17 cellular contexts compared by ENCODE assay signal in the genomic region with DNA sequence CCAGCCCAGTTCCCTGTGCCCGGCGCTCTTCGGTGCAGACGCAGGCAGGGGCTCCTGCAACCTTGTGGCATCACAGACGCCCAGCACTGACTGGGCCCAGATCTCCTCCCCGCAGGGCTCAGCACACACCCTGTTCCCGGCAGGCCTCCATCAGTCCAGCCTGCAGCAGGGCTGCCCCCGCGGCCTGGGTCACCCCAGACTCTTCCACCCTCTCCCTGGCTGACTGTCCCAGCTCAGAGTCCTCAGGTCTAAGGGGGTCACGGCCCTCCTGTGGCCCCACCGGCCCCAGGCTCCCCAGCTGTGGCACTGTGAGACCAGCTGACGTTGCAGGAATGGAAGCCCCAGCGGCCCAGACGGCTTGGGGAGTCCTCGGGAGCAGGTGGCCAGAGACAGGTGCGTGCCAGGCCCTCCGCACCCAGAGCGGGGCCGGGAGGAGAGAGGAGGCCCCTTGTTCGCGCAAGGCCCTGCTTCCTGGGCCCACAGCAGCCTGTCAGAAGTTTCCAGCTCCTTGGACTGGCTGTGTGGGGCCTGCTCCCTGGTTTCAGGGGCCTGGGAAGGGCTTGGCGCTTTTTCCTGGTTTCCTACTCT. TPM values are rescaled to one million over a fixed set of nuclear protein-coding genes. Genes with fewer than 3 reads are reported as not detected.
DNase-seq lines count a peak whose midpoint lies in the region; ATAC-seq lines count a peak whose summit lies in the region.
"Had no signal": no experiment of that assay in that cellular context is flagged by ENCODE, and none has a peak within 500 bp of the region (broad histone marks: within the 10 kb centered on the region; RNA-seq: fewer than 3 reads in every experiment).

No MANE protein-coding gene starts in this region.

- no peaks in the 10 kb centered on the region for H3K9me3 ChIP-seq in SK-N-MC (ENCODE audit: low read depth, low read length)
- H3K9me3 ChIP-seq: Caco-2, HAP-1 had no signal

- peaks cover 14 to 15% of the 10 kb centered on the region in 2 donors for H3K36me3 Mint-ChIP-seq in stimulated activated naive B cell treated with anti-CD40 and anti-IgM and Interleukin-4, amounts not matched to agents 10 μg/mL and 1 μg/mL and 100 μg/mL, for 72 hours
- H3K36me3 Mint-ChIP-seq in activated CD8-positive, alpha-beta memory T cell treated with anti-CD3 and anti-CD28 coated beads, Interleukin-2, amount 10 ng/mL, durations not matched to agents 7 days and 5 days, result peaks cover 6% of the 10 kb centered on the region

- H3K4me1 Mint-ChIP-seq in stimulated activated naive B cell treated with anti-CD40 and anti-IgM and Interleukin-4, amounts not matched to agents 10 μg/mL and 1 μg/mL and 100 μg/mL, for 72 hours, result peaks cover 20 to 58% of the 10 kb centered on the region in 2 donors
- peaks cover 17% of the 10 kb centered on the region for H3K4me1 Mint-ChIP-seq in activated CD8-positive, alpha-beta memory T cell treated with anti-CD3 and anti-CD28 coated beads, Interleukin-2, amount 10 ng/mL, durations not matched to agents 7 days and 5 days

- H3K4me3 ChIP-seq in SK-N-MC, result no peak overlapping the region
- H3K4me3 ChIP-seq: HAP-1 had no signal

- H3K36me3 ChIP-seq in SK-N-MC (ENCODE audit: insufficient read depth, low read length), result no peaks in the 10 kb centered on the region

- peaks cover 0 to 6% of the 10 kb centered on the region in 2 donors for H3K27me3 Mint-ChIP-seq in stimulated activated naive B cell treated with anti-CD40 and anti-IgM and Interleukin-4, amounts not matched to agents 10 μg/mL and 1 μg/mL and 100 μg/mL, for 72 hours
- no peaks in the 10 kb centered on the region for H3K27me3 Mint-ChIP-seq in activated CD8-positive, alpha-beta memory T cell treated with anti-CD3 and anti-CD28 coated beads, Interleukin-2, amount 10 ng/mL, durations not matched to agents 7 days and 5 days

- 0 out of 2 replicates have a peak overlapping the region, but pooled peaks have one; percentile 25 for H3K27ac ChIP-seq in SK-N-MC

- DNase-seq in SHP77 (lab: John Stamatoyannopoulos, UW) (peak; percentile 32 to 46), SHP77 treated with DMSO at 0.1 percent for 48 hours (lab: John Stamatoyannopoulos, UW) (no peak), NCI-H510A treated with DMSO at 0.1 percent for 48 hours (lab: John Stamatoyannopoulos, UW) (peak; percentile 87), SK-N-MC (ENCODE audit: low read depth, low spot score) (no peak), NCI-H2107 treated with DMSO at 0.1 percent for 48 hours (lab: John Stamatoyannopoulos, UW; ENCODE audit: unreplicated experiment) (no peak)
- no peak for DNase-seq in stimulated activated naive B cell treated with anti-CD40 and anti-IgM and Interleukin-4, amounts not matched to agents 10 μg/mL and 1 μg/mL and 100 μg/mL, for 72 hours
- DNase-seq in activated CD8-positive, alpha-beta memory T cell treated with anti-CD3 and anti-CD28 coated beads, Interleukin-2, amount 10 ng/mL, durations not matched to agents 7 days and 5 days, result no peak
- DNase-seq: Caco-2, Kasumi-1, MM.1S, NCI-H1092 treated with DMSO at 0.1 percent for 48 hours, NCI-H1694, NCI-H2107, NCI-H774, T-helper 9 cell had no signal

- no peaks in the 10 kb centered on the region for H3K9me3 Mint-ChIP-seq in stimulated activated naive B cell treated with anti-CD40 and anti-IgM and Interleukin-4, amounts not matched to agents 10 μg/mL and 1 μg/mL and 100 μg/mL, for 72 hours
- no peaks in the 10 kb centered on the region for H3K9me3 Mint-ChIP-seq in activated CD8-positive, alpha-beta memory T cell treated with anti-CD3 and anti-CD28 coated beads, Interleukin-2, amount 10 ng/mL, durations not matched to agents 7 days and 5 days (ENCODE audit: low read depth)

- H3K27ac Mint-ChIP-seq in stimulated activated naive B cell treated with anti-CD40 and anti-IgM and Interleukin-4, amounts not matched to agents 10 μg/mL and 1 μg/mL and 100 μg/mL, for 72 hours, result peak overlapping the region; percentile 37
- H3K27ac Mint-ChIP-seq in activated CD8-positive, alpha-beta memory T cell treated with anti-CD3 and anti-CD28 coated beads, Interleukin-2, amount 10 ng/mL, durations not matched to agents 7 days and 5 days, result no peak overlapping the region

- CTCF ChIA-PET in activated CD8-positive, alpha-beta memory T cell treated with anti-CD3 and anti-CD28 coated beads, Interleukin-2, amount 10 ng/mL, durations not matched to agents 7 days and 5 days (lab: Charles Lee), result interaction anchor here (0.6 kb wide), 1 partner anchor 205 kb away, joined by 3 read pairs; no protein-coding TSS in a partner anchor

- ATAC-seq in stimulated activated naive B cell treated with anti-CD40 and anti-IgM and Interleukin-4, amounts not matched to agents 10 μg/mL and 1 μg/mL and 100 μg/mL, for 72 hours (replicated peaks), result no peak
- ATAC-seq in HG03095 (IDR thresholded peaks at IDR 0.05; ENCODE audit: unreplicated experiment), result no peak
- ATAC-seq in activated CD8-positive, alpha-beta memory T cell treated with anti-CD3 and anti-CD28 coated beads, Interleukin-2, amount 10 ng/mL, durations not matched to agents 7 days and 5 days, result no peak

- H3K4me3 Mint-ChIP-seq in stimulated activated naive B cell treated with anti-CD40 and anti-IgM and Interleukin-4, amounts not matched to agents 10 μg/mL and 1 μg/mL and 100 μg/mL, for 72 hours, result no peak overlapping the region
- no peak overlapping the region for H3K4me3 Mint-ChIP-seq in activated CD8-positive, alpha-beta memory T cell treated with anti-CD3 and anti-CD28 coated beads, Interleukin-2, amount 10 ng/mL, durations not matched to agents 7 days and 5 days

- no peak overlapping the region for H3K9ac ChIP-seq in SK-N-MC (ENCODE audit: insufficient read length)

RNA-seq across cellular contexts. Expression of gene B3GALT6, which starts 4.2 kb away (rescaled TPM):
- 10 to 100 TPM; 17.6 to 25.5 TPM for total RNA-seq in activated CD8-positive, alpha-beta memory T cell treated with anti-CD3 and anti-CD28 coated beads, Interleukin-2, amount 10 ng/mL, durations not matched to agents 7 days and 5 days

RNA-seq across cellular contexts. Expression of gene SDF4, which starts 4.5 kb away (rescaled TPM):
- total RNA-seq in activated CD8-positive, alpha-beta memory T cell treated with anti-CD3 and anti-CD28 coated beads, Interleukin-2, amount 10 ng/mL, durations not matched to agents 7 days and 5 days, result 100 to 1,000 TPM; 109 to 144 TPM

RNA-seq across cellular contexts. Expression of gene C1QTNF12, which starts 10.3 kb away (rescaled TPM):
- 1 to 10 TPM; 2.0 to 2.6 TPM for total RNA-seq in activated CD8-positive, alpha-beta memory T cell treated with anti-CD3 and anti-CD28 coated beads, Interleukin-2, amount 10 ng/mL, durations not matched to agents 7 days and 5 days

RNA-seq across cellular contexts. Expression of gene TNFRSF4, which starts 22.3 kb away (rescaled TPM):
- total RNA-seq in activated CD8-positive, alpha-beta memory T cell treated with anti-CD3 and anti-CD28 coated beads, Interleukin-2, amount 10 ng/mL, durations not matched to agents 7 days and 5 days, result 10 to 100 TPM in 1 of 2 experiments, 1 to 10 TPM in 1; 8.1 to 72.4 TPM
- total RNA-seq: Caco-2 had no signal

RNA-seq across cellular contexts. Expression of gene TNFRSF18, which starts 29.9 kb away (rescaled TPM):
- total RNA-seq in activated CD8-positive, alpha-beta memory T cell treated with anti-CD3 and anti-CD28 coated beads, Interleukin-2, amount 10 ng/mL, durations not matched to agents 7 days and 5 days, result 100 to 1,000 TPM in 1 of 2 experiments, 10 to 100 TPM in 1; 28.1 to 156 TPM
- total RNA-seq: Caco-2 had no signal

Comparison
In these comparisons a context has a peak if more than half of its experiments do, and no peak if none do; other contexts are left out.
1. DNase-seq: peak in SHP77 (2 of 2) and NCI-H510A treated with DMSO at 0.1 percent for 48 hours (single experiment); none in SHP77 treated with DMSO at 0.1 percent for 48 hours (single experiment), SK-N-MC (single experiment), stimulated activated naive B cell treated with anti-CD40 and anti-IgM and Interleukin-4, amounts not matched to agents 10 μg/mL and 1 μg/mL and 100 μg/mL, for 72 hours (single experiment), NCI-H2107 treated with DMSO at 0.1 percent for 48 hours (single experiment) and activated CD8-positive, alpha-beta memory T cell treated with anti-CD3 and anti-CD28 coated beads, Interleukin-2, amount 10 ng/mL, durations not matched to agents 7 days and 5 days (single experiment).